8 cellular contexts compared by ENCODE assay signal in the genomic region with DNA sequence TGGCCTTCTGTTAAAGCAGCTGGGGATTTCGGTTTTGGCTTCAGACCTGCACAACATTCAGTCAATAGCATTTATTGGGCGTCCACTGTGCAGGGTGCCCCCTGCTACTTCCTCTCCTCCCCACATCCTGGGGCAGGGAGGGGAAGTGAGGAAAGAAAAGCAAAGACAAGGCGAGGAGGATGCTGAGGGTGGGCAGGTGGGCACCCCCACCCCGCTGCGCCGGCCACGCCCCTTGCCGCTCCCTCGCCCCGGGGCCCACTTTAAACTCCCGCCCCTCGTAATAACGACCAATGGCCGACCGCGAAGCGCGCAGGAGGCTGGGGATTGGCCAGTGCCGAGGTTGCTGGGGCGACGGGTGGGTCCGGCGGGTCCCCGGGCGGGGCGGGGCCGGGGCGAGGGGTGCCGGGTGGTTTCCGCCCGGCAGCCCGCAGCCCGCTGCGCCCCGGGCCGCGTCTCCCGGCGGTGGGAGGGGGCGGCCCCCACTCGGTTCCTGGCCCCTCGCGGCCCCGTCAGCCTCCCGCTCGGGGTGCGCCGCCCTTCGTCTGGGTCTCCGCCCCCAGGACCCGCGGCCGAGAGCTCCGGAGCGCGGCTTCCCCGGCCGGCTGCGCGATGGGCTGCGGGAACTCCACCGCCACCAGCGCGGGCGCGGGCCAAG. TPM values are rescaled to one million over a fixed set of nuclear protein-coding genes. Genes with fewer than 3 reads are reported as not detected.
DNase-seq lines count a peak whose midpoint lies in the region; TF ChIP-seq lines count a peak whose summit lies in the region.

C12orf75 (plus strand) TSS at position 409 of the 655 bp plus-strand sequence; CDS start at position 610, 201 bp downstream.

- H3K4me3 ChIP-seq in HAP-1 (peak within 1 kb of the TSS; percentile 62), neutrophil (ENCODE audit: low read depth in 1 of 2, low read length in 1 of 2) (peak within 1 kb of the TSS; percentile 13 to 50)

- H3K36me3 ChIP-seq in HAP-1 (replicated peaks) (no peaks in the 10 kb centered on the region), neutrophil (no peaks in the 10 kb centered on the region)

- DNase-seq in GDM1 (lab: John Stamatoyannopoulos, UW) (peak; percentile 91), HAP-1 (ENCODE audit: low spot score in 2 of 2) (peak; percentile 76 to 94), M059J (ENCODE audit: low read depth) (peak; percentile 82), SIG-M5 (lab: John Stamatoyannopoulos, UW) (peak; percentile 66), activated gamma-delta T cell treated with Interleukin-2 at 50 U/mL for 16 hours (peak; percentile 83), foreskin melanocyte (peak; percentile 46), substantia nigra (lab: John Stamatoyannopoulos, UW) (peak in 43 of 49 donors; percentile 11 to 87 (median 46))

- peaks cover 38% of the 10 kb centered on the region for H3K4me1 ChIP-seq in HAP-1
- peaks cover 11 to 13% of the 10 kb centered on the region in 2 experiments for H3K4me1 ChIP-seq in neutrophil (ENCODE audit: control insufficient read depth in 1 of 2, insufficient read depth in 1 of 2, low read depth in 1 of 2, low read length in 1 of 2)

- no peak within 1 kb of the TSS for H3K27ac ChIP-seq in neutrophil
- no peak within 1 kb of the TSS for H3K27ac ChIP-seq in substantia nigra (ENCODE audit: low read depth, low read length, poor library complexity, severe bottlenecking)

- in situ Hi-C loops in HAP-1 (cut with MboI; ENCODE audit: low sequenced_read_pairs): no loop called here

- H3K9me3 ChIP-seq in HAP-1: 0 out of 2 replicates have a peak, but pooled peaks cover 2% of the 10 kb centered on the region
- no peaks in the 10 kb centered on the region for H3K9me3 ChIP-seq in neutrophil

- TF ChIP-seq CTCF in neutrophil (IDR thresholded peaks at IDR 0.05): no peak

- no peaks in the 10 kb centered on the region for H3K27me3 ChIP-seq in HAP-1 (ENCODE audit: low read depth)
- H3K27me3 ChIP-seq in neutrophil: peaks cover 62% of the 10 kb centered on the region

RNA-seq across cellular contexts. Expression of gene C12orf75, which starts in this region (rescaled TPM):
- total RNA-seq in M059J (2014; rRNA removed; shearing (Covaris generic)): 555 and 669 TPM in 2 replicates
